ENCODE assay signal across 23 cellular contexts in genomic region chr7:150393325-150393724, GRCh38. TPM values are rescaled to one million over a fixed set of nuclear protein-coding genes. Genes with fewer than 3 reads are reported as not detected.
A peak's percentile ranks its signal among the peaks of the same experiment; 100 is the strongest.
DNase-seq lines count a peak whose midpoint lies in the region; ATAC-seq, FAIRE-seq and TF ChIP-seq lines count a peak whose summit lies in the region.
"Had no signal": no experiment of that assay in that cellular context is flagged by ENCODE, and none has a peak within 500 bp of the region (broad histone marks: within the 10 kb centered on the region; RNA-seq: fewer than 3 reads in every experiment).

No MANE protein-coding gene starts in this region.

- no peak for ATAC-seq in body of pancreas
- ATAC-seq: K562 had no signal

- H3K4me1 ChIP-seq in HEK293 (ENCODE audit: control insufficient read depth, insufficient read depth, low read length), result no peaks in the 10 kb centered on the region
- peaks cover 16% of the 10 kb centered on the region for H3K4me1 ChIP-seq in body of pancreas
- peaks cover 3 to 4% of the 10 kb centered on the region in 2 donors for H3K4me1 ChIP-seq in kidney (ENCODE audit: control insufficient read depth in 1 of 2, insufficient read depth in 1 of 2, low read depth in 1 of 2, low read length in 2 of 2)
- peaks cover 0 to 11% (median 0%) of the 10 kb centered on the region in 6 donors for H3K4me1 ChIP-seq in spleen
- H3K4me1 ChIP-seq: HAP-1 had no signal

- H3K9me3 ChIP-seq in HEK293 (ENCODE audit: control insufficient read depth, insufficient read depth, low read depth, low read length) (no peaks in the 10 kb centered on the region), body of pancreas (no peaks in the 10 kb centered on the region), kidney (ENCODE audit: control insufficient read depth in 1 of 2, low read length in 2 of 2) (no peaks in the 10 kb centered on the region), spleen (no peaks in the 10 kb centered on the region)
- H3K9me3 ChIP-seq: BE2C, HAP-1 had no signal

- 55 to 56% methylated on average over 3 of the region's 3 CpGs for WGBS in body of pancreas, 2 donors
- 89 to 98% (median 95%) methylated on average over 3 of the region's 3 CpGs for WGBS in spleen, 5 donors

- DNase-seq in body of pancreas, result no peak
- DNase-seq in kidney, result peak; percentile 26
- DNase-seq in spleen, result peak; percentile 6
- DNase-seq in RPMI8226, result no peak
- no peak for DNase-seq in ecto neural progenitor cell (ENCODE audit: low spot score)
- no peak for DNase-seq in T-helper 9 cell
- DNase-seq: BE2C; C1 segment of cervical spinal cord; CD4-positive, CD25-positive, alpha-beta regulatory T cell; CD8-positive, alpha-beta memory T cell; COR-L47; DMS 273 treated with DMSO at 0.1 percent for 48 hours; DMS53; IMR-90 had no signal

- peaks cover 0 to 43% of the 10 kb centered on the region in 2 experiments; a peak in 1 of 3 replicates for H3K36me3 ChIP-seq in HEK293 (ENCODE audit: control insufficient read depth in 2 of 2, insufficient read depth in 1 of 2, low read length in 2 of 2)
- H3K36me3 ChIP-seq in body of pancreas (replicated peaks in 1 of 2; ENCODE audit: insufficient read depth in 1 of 2, low read depth in 2 of 2), result peaks cover 0 to 3% of the 10 kb centered on the region in 2 donors
- H3K36me3 ChIP-seq in kidney (ENCODE audit: control insufficient read depth in 1 of 2, insufficient read depth in 2 of 2, low read length in 2 of 2), result no peaks in the 10 kb centered on the region
- H3K36me3 ChIP-seq in spleen, result peaks cover 0 to 48% (median 17%) of the 10 kb centered on the region in 6 donors
- H3K36me3 ChIP-seq: HAP-1 had no signal

- no peak for TF ChIP-seq POLR2A in body of pancreas (IDR thresholded peaks at IDR 0.05)
- no peak for TF ChIP-seq POLR2A in spleen (IDR thresholded peaks at IDR 0.05)

- H3K27ac ChIP-seq in HEK293 (ENCODE audit: extremely low read depth, low read depth, low read length) (no peak overlapping the region), body of pancreas (peak overlapping the region in 3 of 4 donors; percentile 10 to 58 (median 23)), kidney (ENCODE audit: low read depth in 2 of 2, low read length in 2 of 2) (no peak overlapping the region), spleen (no peak overlapping the region)
- H3K27ac ChIP-seq: HL-60 had no signal

- H3K4me3 ChIP-seq in HEK293 (ENCODE audit: low read depth, low read length) (no peak overlapping the region), body of pancreas (no peak overlapping the region), kidney (ENCODE audit: low read length in 2 of 2) (no peak overlapping the region), spleen (no peak overlapping the region)
- H3K4me3 ChIP-seq: HAP-1, K562 had no signal

- H3K27me3 ChIP-seq in body of pancreas (no peaks in the 10 kb centered on the region), spleen (replicated peaks in 1 of 7) (no peaks in the 10 kb centered on the region)
- H3K27me3 ChIP-seq: BE2C had no signal

- intact Hi-C loops in body of pancreas (cut with DNase I) (no loop called here), kidney (cut with DNase I) (no loop called here), spleen (cut with DNase I; ENCODE audit: low total_unique reads) (no loop called here)

- no peak for FAIRE-seq in kidney (lab: Jason Lieb, UNC)
- FAIRE-seq: G401.6, GM12891 had no signal

- TF ChIP-seq CTCF in HEK293 (tag by site-specific recombination; IDR thresholded peaks at IDR 0.05), result no peak
- no peak for TF ChIP-seq CTCF in body of pancreas (IDR thresholded peaks at IDR 0.05)
- no peak for TF ChIP-seq CTCF in kidney (IDR thresholded peaks at IDR 0.05; ENCODE audit: borderline replicate concordance, extremely low read depth, insufficient read depth)
- TF ChIP-seq CTCF in spleen (IDR thresholded peaks at IDR 0.05 in 8 of 11, conservative IDR thresholded peaks at IDR 0.05 in 3 of 11), result no peak

- CTCF ChIA-PET in HEK293 (lab: Yijun Ruan, JAX), result interaction anchor here (0.6 to 1.0 kb wide), 2 partner anchors 12 to 596 kb away, joined by 3 read pairs; a partner anchor contains a TSS

- POLR2A ChIA-PET in HEK293 (lab: Yijun Ruan, JAX), result interaction anchor here (1.0 kb wide), 1 partner anchor 25 kb away, joined by 3 read pairs; the partner anchor contains the start of gene REPIN1

- no peak overlapping the region for H3K9ac ChIP-seq in kidney (ENCODE audit: low read length in 2 of 2)

TF ChIP-seq in HEK293, 187 proteins besides CTCF, POLR2A, EP300 and RAD21:
- TF ChIP-seq KLF8 (tag by site-specific recombination; IDR thresholded peaks at IDR 0.05) (no peak), REST (tag by site-specific recombination; IDR thresholded peaks at IDR 0.05) (peak; percentile 74)

RNA-seq across cellular contexts. Expression of gene ZNF775, which starts 14.2 kb away (rescaled TPM):
- 10 to 100 TPM in 1 of 2 donors, 1 to 10 TPM in 1; 6.0 to 10.2 TPM for total RNA-seq in body of pancreas
- 3.7 TPM for total RNA-seq in kidney
- polyA plus RNA-seq in kidney (ENCODE audit: insufficient read depth, low read depth, low replicate concordance), result 5.2 TPM
- total RNA-seq in spleen, result 1 to 10 TPM; 2.2 to 5.7 (median 4.5) TPM
- 1 to 10 TPM; 2.0 to 2.9 (median 2.6) TPM for polyA plus RNA-seq in spleen

RNA-seq across cellular contexts. Expression of gene REPIN1, which starts 24.7 kb away (rescaled TPM):
- total RNA-seq in body of pancreas (100 to 1,000 TPM in 1 of 2 donors, 10 to 100 TPM in 1; 77.0 to 117 TPM), kidney (95.8 TPM), spleen (100 to 1,000 TPM in 6 of 7 donors, 10 to 100 TPM in 1; 99.3 to 126 (median 114) TPM)
- polyA plus RNA-seq in kidney (ENCODE audit: insufficient read depth, low read depth, low replicate concordance) (53.7 TPM), spleen (10 to 100 TPM; 47.9 to 75.7 (median 55.0) TPM)

RNA-seq across cellular contexts. Expression of gene RARRES2, which starts 51.9 kb away (rescaled TPM):
- total RNA-seq in body of pancreas (100 to 1,000 TPM; 245 to 400 TPM), kidney (104 TPM), spleen (100 to 1,000 TPM in 3 of 7 donors, 10 to 100 TPM in 4; 39.7 to 117 (median 83.6) TPM)
- polyA plus RNA-seq in kidney (ENCODE audit: insufficient read depth, low read depth, low replicate concordance) (475 TPM), spleen (100 to 1,000 TPM; 165 to 292 (median 176) TPM)
- total RNA-seq: CD4-positive, CD25-positive, alpha-beta regulatory T cell; CD8-positive, alpha-beta memory T cell; H4; HT1080; IMR-90 had no signal
- polyA plus RNA-seq: CD4-positive, CD25-positive, alpha-beta regulatory T cell; CD8-positive, alpha-beta memory T cell had no signal

RNA-seq across cellular contexts. Expression of gene GIMAP8, which starts 57.1 kb away (rescaled TPM):
- total RNA-seq in body of pancreas (1 to 10 TPM in 1 of 2 donors, under 1 TPM in 1; 0.99 to 5.4 TPM), kidney (24.3 TPM), spleen (10 to 100 TPM; 47.6 to 96.0 (median 65.3) TPM)
- polyA plus RNA-seq in kidney (ENCODE audit: insufficient read depth, low read depth, low replicate concordance) (10.2 TPM), spleen (10 to 100 TPM; 10.9 to 27.3 (median 14.7) TPM)
- total RNA-seq: A172, H4, HT1080, IMR-90, K562 had no signal
- polyA plus RNA-seq: IMR-90, K562 had no signal

Comparison
In these comparisons a context has a peak if more than half of its experiments do, and no peak if none do; other contexts are left out.
1. H3K27ac ChIP-seq: peak in body of pancreas (3 of 4); none in HEK293 (single experiment), kidney (0 of 2) and spleen (0 of 8).
2. DNase-seq: peak in kidney (single experiment) and spleen (single experiment); none in body of pancreas (0 of 4), RPMI8226 (single experiment), ecto neural progenitor cell (single experiment) and T-helper 9 cell (single experiment).